ENCODE assay signal across 8 cellular contexts in genomic region chr19:36688058-36688457, GRCh38. TPM values are rescaled to one million over a fixed set of nuclear protein-coding genes. Genes with fewer than 3 reads are reported as not detected.
A peak's percentile ranks its signal among the peaks of the same experiment; 100 is the strongest.
DNase-seq lines count a peak whose midpoint lies in the region; ATAC-seq, FAIRE-seq and TF ChIP-seq lines count a peak whose summit lies in the region.

No MANE protein-coding gene starts in this region.

- DNase-seq in CD8-positive, alpha-beta memory T cell = no peak
- no peak for DNase-seq in NT2/D1 (ENCODE audit: low read depth, low spot score)
- no peak for DNase-seq in endothelial cell of umbilical vein (ENCODE audit: low read depth, low spot score)
- DNase-seq in osteocyte (ENCODE audit: extremely low spot score, unreplicated experiment) = no peak
- DNase-seq in GM10248 (ENCODE audit: extremely low spot score) = no peak
- DNase-seq in dermis blood vessel endothelial cell = no peak

- H3K4me3 ChIP-seq in CD8-positive, alpha-beta memory T cell (ENCODE audit: low read length) = peak overlapping the region; percentile 87
- H3K4me3 ChIP-seq in NT2/D1 (ENCODE audit: insufficient read length, low read depth) = peak overlapping the region; percentile 94
- H3K4me3 ChIP-seq in endothelial cell of umbilical vein (replicated peaks in 1 of 3; ENCODE audit: insufficient read depth in 1 of 3, low read depth in 1 of 3, low read length in 3 of 3) = peak overlapping the region; percentile 10 to 80 (median 80)

- no peaks in the 10 kb centered on the region for H3K9me3 ChIP-seq in CD8-positive, alpha-beta memory T cell (ENCODE audit: low read length)
- H3K9me3 ChIP-seq in NT2/D1 (ENCODE audit: insufficient read depth, low read length) = peaks cover 14% of the 10 kb centered on the region; the same call in 1 of the 2 replicates
- no peaks in the 10 kb centered on the region for H3K9me3 ChIP-seq in endothelial cell of umbilical vein (replicated peaks; ENCODE audit: control insufficient read depth, insufficient read depth, low read length)

- H2AFZ ChIP-seq in endothelial cell of umbilical vein (ENCODE audit: low read depth, low read length) = peak overlapping the region; percentile 64

- no peaks in the 10 kb centered on the region for H3K27me3 ChIP-seq in CD8-positive, alpha-beta memory T cell (ENCODE audit: insufficient read depth, low read length, poor library complexity, severe bottlenecking)
- H3K27me3 ChIP-seq in NT2/D1 (ENCODE audit: insufficient read depth, insufficient read length) (no peaks in the 10 kb centered on the region), endothelial cell of umbilical vein (ENCODE audit: control insufficient read depth in 2 of 2, insufficient read depth in 2 of 2, low read length in 2 of 2) (no peaks in the 10 kb centered on the region)

- no peak for FAIRE-seq in endothelial cell of umbilical vein (lab: Jason Lieb, UNC)

- peaks cover 22% of the 10 kb centered on the region for H3K4me1 ChIP-seq in CD8-positive, alpha-beta memory T cell (ENCODE audit: insufficient read depth, low read length)
- H3K4me1 ChIP-seq in NT2/D1 (ENCODE audit: insufficient read depth, insufficient read length) (no peaks in the 10 kb centered on the region), endothelial cell of umbilical vein (ENCODE audit: control insufficient read depth, extremely low read depth, insufficient read depth, low read length) (peaks cover 13% of the 10 kb centered on the region)

- peak overlapping the region; percentile 94 to 99 (median 99) for H3K4me3 Mint-ChIP-seq in CD8-positive, alpha-beta memory T cell
- H3K4me3 Mint-ChIP-seq in osteocyte (ENCODE audit: unreplicated experiment) = peak overlapping the region; percentile 98

- ATAC-seq in HG02973 (IDR thresholded peaks at IDR 0.05; ENCODE audit: unreplicated experiment) = no peak
- ATAC-seq in GM21825 (IDR thresholded peaks at IDR 0.05; ENCODE audit: unreplicated experiment) = no peak

- CTCF ChIA-PET in CD8-positive, alpha-beta memory T cell (lab: Charles Lee) = no interaction called here
- CTCF ChIA-PET in endothelial cell of umbilical vein (lab: Charles Lee) (no interaction called here), GM10248 (lab: Yijun Ruan, JAX) (interaction anchor here (1.4 kb wide), 1 partner anchor 26 kb away, joined by 3 read pairs; no protein-coding TSS in a partner anchor)

- peaks cover 9% of the 10 kb centered on the region for H3K79me2 ChIP-seq in endothelial cell of umbilical vein (ENCODE audit: control insufficient read depth, insufficient read depth, low read length)

- H3K27ac ChIP-seq in CD8-positive, alpha-beta memory T cell (ENCODE audit: low read depth, low read length) = peak overlapping the region; percentile 80
- H3K27ac ChIP-seq in endothelial cell of umbilical vein (ENCODE audit: insufficient read depth, low read depth, low read length) = no peak overlapping the region

- H3K4me1 Mint-ChIP-seq in CD8-positive, alpha-beta memory T cell = peaks cover 38 to 56% (median 46%) of the 10 kb centered on the region in 3 donors
- H3K4me1 Mint-ChIP-seq in osteocyte (ENCODE audit: unreplicated experiment) = peaks cover 21% of the 10 kb centered on the region

- peak overlapping the region; percentile 88 to 100 (median 96) for H3K27ac Mint-ChIP-seq in CD8-positive, alpha-beta memory T cell
- H3K27ac Mint-ChIP-seq in osteocyte (ENCODE audit: unreplicated experiment) = peak overlapping the region; percentile 97

- H3K9me3 Mint-ChIP-seq in CD8-positive, alpha-beta memory T cell = peaks cover 0 to 12% (median 5%) of the 10 kb centered on the region in 5 donors
- H3K9me3 Mint-ChIP-seq in osteocyte (ENCODE audit: unreplicated experiment) = peaks cover 13% of the 10 kb centered on the region

- peaks cover 35% of the 10 kb centered on the region for H3K36me3 ChIP-seq in CD8-positive, alpha-beta memory T cell (ENCODE audit: insufficient read depth, low read length)
- peaks cover 40% of the 10 kb centered on the region for H3K36me3 ChIP-seq in NT2/D1 (ENCODE audit: insufficient read depth, insufficient read length, low read length)
- peaks cover 5 to 10% of the 10 kb centered on the region in 2 experiments for H3K36me3 ChIP-seq in endothelial cell of umbilical vein (ENCODE audit: control insufficient read depth in 2 of 2, extremely low read depth in 1 of 2, insufficient read depth in 2 of 2, low read length in 2 of 2)

- H3K9ac ChIP-seq in NT2/D1 (ENCODE audit: insufficient read length, low read depth) (peak overlapping the region; percentile 96), endothelial cell of umbilical vein (replicated peaks; ENCODE audit: extremely low read depth, insufficient read depth, low read length) (peak overlapping the region; percentile 7)

- intact Hi-C loops in endothelial cell of umbilical vein (cut with micrococcal nuclease) = no loop called here

- dilution Hi-C loops in endothelial cell of umbilical vein (cut with MboI; ENCODE audit: extremely low pct_ligation_motif_present, low sequenced_read_pairs) = no loop called here

- peak overlapping the region; percentile 87 for H3K4me2 ChIP-seq in endothelial cell of umbilical vein (ENCODE audit: insufficient read depth, low read length)

- TSS peak; percentile 9 for BruUV-seq in endothelial cell of umbilical vein (replicated peaks; lab: Mats Ljungman, UMichigan)

- TF ChIP-seq POLR2A in endothelial cell of umbilical vein (IDR thresholded peaks at IDR 0.05; ENCODE audit: low read depth, low read length) = no peak

- H4K20me1 ChIP-seq in endothelial cell of umbilical vein (replicated peaks; ENCODE audit: control insufficient read depth, extremely low read depth, insufficient read depth, low read length) = no peaks in the 10 kb centered on the region

- peaks cover 0 to 3% of the 10 kb centered on the region in 2 donors for H3K27me3 Mint-ChIP-seq in CD8-positive, alpha-beta memory T cell
- no peaks in the 10 kb centered on the region for H3K27me3 Mint-ChIP-seq in osteocyte (ENCODE audit: unreplicated experiment)

- POLR2A ChIA-PET in CD8-positive, alpha-beta memory T cell (lab: Charles Lee) = interaction anchor here (0.6 kb wide), 1 partner anchor 536 kb away, joined by 3 read pairs; no protein-coding TSS in a partner anchor
- POLR2A ChIA-PET in endothelial cell of umbilical vein (lab: Charles Lee) = no interaction called here
- POLR2A ChIA-PET in GM10248 (lab: Yijun Ruan, JAX) = no interaction called here

- H3K36me3 Mint-ChIP-seq in CD8-positive, alpha-beta memory T cell = peaks cover 27 to 67% (median 47%) of the 10 kb centered on the region in 3 donors
- H3K36me3 Mint-ChIP-seq in osteocyte (ENCODE audit: unreplicated experiment) = peaks cover 54% of the 10 kb centered on the region

- TF ChIP-seq CTCF in endothelial cell of umbilical vein (IDR thresholded peaks at IDR 0.05; ENCODE audit: extremely low read depth in 1 of 2, insufficient read depth in 1 of 2, low read depth in 1 of 2, low read length in 2 of 2) (no peak), osteocyte (IDR thresholded peaks at IDR 0.05) (no peak), GM10248 (IDR thresholded peaks at IDR 0.05; ENCODE audit: control extremely low read depth, extremely low read depth, low read depth, missing control alignments) (no peak)

- no peaks in the 10 kb centered on the region for H3K9me1 ChIP-seq in endothelial cell of umbilical vein (replicated peaks; ENCODE audit: control insufficient read depth, extremely low read depth, insufficient read depth, low read length)

TF ChIP-seq in endothelial cell of umbilical vein, 7 proteins besides CTCF, POLR2A, EP300 and RAD21:
- no peak for TF ChIP-seq POLR2AphosphoS5 (IDR thresholded peaks at IDR 0.05; ENCODE audit: insufficient read depth, low read depth, low read length)
- TF ChIP-seq FOS (IDR thresholded peaks at IDR 0.05; ENCODE audit: borderline replicate concordance, insufficient read depth, low read length) = no peak
- TF ChIP-seq EZH2 (IDR thresholded peaks at IDR 0.05; ENCODE audit: borderline replicate concordance, low read depth, low read length, severe bottlenecking) = no peak
- no peak for TF ChIP-seq MYC (IDR thresholded peaks at IDR 0.05; ENCODE audit: low read depth, low read length)
- TF ChIP-seq JUN (IDR thresholded peaks at IDR 0.05; ENCODE audit: borderline replicate concordance, insufficient read depth, insufficient read length, low read depth) = no peak
- TF ChIP-seq MAX (IDR thresholded peaks at IDR 0.05; ENCODE audit: insufficient read depth, insufficient read length) = no peak
- TF ChIP-seq GATA2 (IDR thresholded peaks at IDR 0.05; ENCODE audit: insufficient read depth, insufficient read length, low read depth, low read length) = no peak

RNA-seq across cellular contexts. Expression of gene ZNF567, which starts 0.6 kb away (rescaled TPM):
- total RNA-seq in CD8-positive, alpha-beta memory T cell = 1 to 10 TPM; 7.2 to 9.4 TPM
- polyA plus RNA-seq in CD8-positive, alpha-beta memory T cell = 14.7 TPM
- total RNA-seq in endothelial cell of umbilical vein = 4.4 and 5.9 TPM in 2 replicates
- 2.6 and 3.4 TPM in 2 replicates for polyA plus RNA-seq in endothelial cell of umbilical vein
- polyA plus RNA-seq in endothelial cell of umbilical vein (2011; cell fraction: cytosol; rRNA removed) = 2.5 and 3.6 TPM in 2 replicates
- polyA plus RNA-seq in endothelial cell of umbilical vein (2011; cell fraction: nucleus; rRNA removed) = 11.2 and 13.6 TPM in 2 replicates
- polyA plus RNA-seq in endothelial cell of umbilical vein (2012) = 4.8 and 5.2 TPM in 2 replicates
- 6.3 and 6.6 TPM in 2 replicates for polyA minus RNA-seq in endothelial cell of umbilical vein
- polyA minus RNA-seq in endothelial cell of umbilical vein (2011; cell fraction: cytosol; rRNA and poly(A)+ RNA removed) = 3.0 TPM
- polyA minus RNA-seq in endothelial cell of umbilical vein (2011; cell fraction: nucleus; rRNA and poly(A)+ RNA removed) = 5.2 and 6.6 TPM in 2 replicates
- total RNA-seq in osteocyte = 5.6 and 6.6 TPM in 2 replicates
- total RNA-seq in dermis blood vessel endothelial cell = 5.3 and 9.2 TPM in 2 replicates

RNA-seq across cellular contexts. Expression of gene ZNF461, which starts 21.4 kb away (rescaled TPM):
- 1 to 10 TPM; 6.9 to 8.1 TPM for total RNA-seq in CD8-positive, alpha-beta memory T cell
- 4.9 TPM for polyA plus RNA-seq in CD8-positive, alpha-beta memory T cell
- total RNA-seq in endothelial cell of umbilical vein (6.8 and 7.0 TPM in 2 replicates), osteocyte (10.3 and 10.7 TPM in 2 replicates), dermis blood vessel endothelial cell (6.0 and 9.2 TPM in 2 replicates)
- polyA plus RNA-seq in endothelial cell of umbilical vein = 1.1 and 2.4 TPM in 2 replicates
- 2.1 and 2.6 TPM in 2 replicates for polyA plus RNA-seq in endothelial cell of umbilical vein (2011; cell fraction: cytosol; rRNA removed)
- polyA plus RNA-seq in endothelial cell of umbilical vein (2011; cell fraction: nucleus; rRNA removed) = 11.5 and 14.0 TPM in 2 replicates
- 3.3 and 4.0 TPM in 2 replicates for polyA plus RNA-seq in endothelial cell of umbilical vein (2012)
- polyA minus RNA-seq in endothelial cell of umbilical vein = 4.7 and 4.8 TPM in 2 replicates
- polyA minus RNA-seq in endothelial cell of umbilical vein (2011; cell fraction: cytosol; rRNA and poly(A)+ RNA removed) = not detected
- polyA minus RNA-seq in endothelial cell of umbilical vein (2011; cell fraction: nucleus; rRNA and poly(A)+ RNA removed) = 8.5 and 8.7 TPM in 2 replicates
